In the genomic region with DNA sequence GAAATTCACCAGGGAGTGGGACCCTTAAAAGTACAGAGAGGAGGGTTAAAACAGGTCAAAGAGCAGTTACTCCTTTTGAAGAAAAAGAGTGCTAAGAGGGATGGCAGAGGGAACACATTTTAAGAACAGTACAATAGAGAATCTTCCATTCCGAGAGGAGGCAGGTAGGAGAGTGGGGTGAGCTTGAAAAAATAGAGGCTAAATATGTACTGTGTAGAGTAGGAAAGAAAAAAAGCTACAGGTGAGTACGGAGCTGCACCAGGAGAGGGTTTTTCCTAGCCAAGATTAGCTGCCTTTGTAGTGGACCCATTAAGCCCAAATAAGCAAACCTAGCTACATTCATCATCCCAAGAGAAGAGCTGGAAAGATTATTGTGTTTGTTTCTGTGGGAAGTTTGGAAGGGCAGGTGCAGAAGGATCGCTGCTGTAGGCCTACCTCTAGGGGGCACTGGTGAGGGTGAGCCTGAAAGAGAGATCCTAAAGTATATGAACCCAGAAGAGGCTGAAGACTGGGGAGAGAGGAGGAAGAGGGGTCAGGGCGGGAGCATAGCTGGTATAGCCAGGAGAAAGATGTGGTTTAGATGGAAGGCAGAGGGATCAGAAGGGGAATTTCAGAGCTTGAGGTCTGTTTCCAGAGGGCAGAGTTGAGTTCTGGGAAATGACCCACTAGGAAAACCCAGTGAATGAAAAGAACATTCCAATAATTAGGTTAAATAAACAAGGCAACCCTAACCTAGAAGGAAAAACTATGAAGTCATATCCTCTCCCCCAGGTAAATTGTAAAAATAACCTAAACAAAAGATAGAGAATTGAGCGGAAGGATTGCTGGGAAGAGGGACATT, we compare ENCODE assay signal across 9 cellular contexts. TPM values are rescaled to one million over a fixed set of nuclear protein-coding genes. Genes with fewer than 3 reads are reported as not detected.
A peak's percentile ranks its signal among the peaks of the same experiment; 100 is the strongest.
DNase-seq lines count a peak whose midpoint lies in the region; ATAC-seq and TF ChIP-seq lines count a peak whose summit lies in the region.
"Had no signal": no experiment of that assay in that cellular context is flagged by ENCODE, and none has a peak within 500 bp of the region (broad histone marks: within the 10 kb centered on the region; RNA-seq: fewer than 3 reads in every experiment).

No MANE protein-coding gene starts in this region.

- peaks cover 27% of the 10 kb centered on the region for H3K36me3 Mint-ChIP-seq in CD4-positive, CD25-positive, alpha-beta regulatory T cell
- peaks cover 26% of the 10 kb centered on the region for H3K36me3 Mint-ChIP-seq in type B pancreatic cell

- H3K9me3 ChIP-seq in CD4-positive, CD25-positive, alpha-beta regulatory T cell (ENCODE audit: control insufficient read depth in 2 of 2, low read length in 2 of 2) = no peaks in the 10 kb centered on the region
- no peaks in the 10 kb centered on the region for H3K9me3 ChIP-seq in HEK293 (ENCODE audit: control insufficient read depth, insufficient read depth, low read depth, low read length)
- peaks cover 0 to 3% of the 10 kb centered on the region in 2 donors for H3K9me3 ChIP-seq in lung (ENCODE audit: control insufficient read depth in 2 of 2, insufficient read depth in 1 of 2, low read length in 1 of 2)

- no peaks in the 10 kb centered on the region for H3K4me1 ChIP-seq in CD4-positive, CD25-positive, alpha-beta regulatory T cell (ENCODE audit: control insufficient read depth, insufficient read depth, low read length, poor library complexity, severe bottlenecking)
- no peaks in the 10 kb centered on the region for H3K4me1 ChIP-seq in HEK293 (ENCODE audit: control insufficient read depth, insufficient read depth, low read length)
- H3K4me1 ChIP-seq in lung (ENCODE audit: control insufficient read depth in 2 of 2, insufficient read depth in 2 of 2, low read length in 2 of 2) = peaks cover 0 to 3% of the 10 kb centered on the region in 2 donors

- H3K4me1 Mint-ChIP-seq in CD4-positive, CD25-positive, alpha-beta regulatory T cell = peaks cover 8 to 17% (median 13%) of the 10 kb centered on the region in 4 donors
- H3K4me1 Mint-ChIP-seq in type B pancreatic cell (ENCODE audit: unreplicated experiment) = no peaks in the 10 kb centered on the region

- no peak for ATAC-seq in CD4-positive, CD25-positive, alpha-beta regulatory T cell (ENCODE audit: low read depth in 2 of 2)
- no peak for ATAC-seq in lung (ENCODE audit: insufficient read depth, low FRiP score)
- ATAC-seq in GM19023 (IDR thresholded peaks at IDR 0.05; ENCODE audit: unreplicated experiment) = no peak

- H3K27ac Mint-ChIP-seq in CD4-positive, CD25-positive, alpha-beta regulatory T cell = peak overlapping the region in 1 of 3 donors; percentile 71
- peak overlapping the region; percentile 33 for H3K27ac Mint-ChIP-seq in type B pancreatic cell

- CTCF ChIA-PET in HEK293 (lab: Yijun Ruan, JAX) = interaction anchor here (0.6 to 5.2 kb wide), 47 partner anchors 10 to 1296 kb away, joined by 3 to 72 read pairs (median 5); no protein-coding TSS in a partner anchor

- 75 to 78% methylated on average over 5 of the region's 5 CpGs for WGBS in lung, 2 donors

- H3K27me3 Mint-ChIP-seq in CD4-positive, CD25-positive, alpha-beta regulatory T cell = no peaks in the 10 kb centered on the region
- H3K27me3 Mint-ChIP-seq in type B pancreatic cell = no peaks in the 10 kb centered on the region

- no peak overlapping the region for H3K4me3 ChIP-seq in CD4-positive, CD25-positive, alpha-beta regulatory T cell (ENCODE audit: low read depth, low read length)
- H3K4me3 ChIP-seq in HEK293 (ENCODE audit: low read depth, low read length) = no peak overlapping the region
- H3K4me3 ChIP-seq in brain microvascular endothelial cell (ENCODE audit: low read depth, low read length) = no peak overlapping the region
- H3K4me3 ChIP-seq in lung = no peak overlapping the region
- H3K4me3 ChIP-seq: skin epidermis had no signal

- POLR2A ChIA-PET in HEK293 (lab: Yijun Ruan, JAX) = interaction anchor here (0.6 kb wide), 1 partner anchor 39 kb away, joined by 3 read pairs; no protein-coding TSS in a partner anchor

- TF ChIP-seq CTCF in HEK293 (tag by site-specific recombination; IDR thresholded peaks at IDR 0.05) = peak; percentile 79
- peak; percentile 92 for TF ChIP-seq CTCF in brain microvascular endothelial cell (IDR thresholded peaks at IDR 0.05; ENCODE audit: low read depth, low read length, missing control alignments)
- TF ChIP-seq CTCF in lung (IDR thresholded peaks at IDR 0.05; ENCODE audit: control extremely low read depth, extremely low read depth) = peak; percentile 40
- TF ChIP-seq CTCF in type B pancreatic cell (conservative IDR thresholded peaks at IDR 0.05) = peak; percentile 73

- in situ Hi-C loops in brain microvascular endothelial cell (cut with HindIII; ENCODE audit: low pct_ligation_motif_present, low sequenced_read_pairs) = no loop called here

- H3K4me3 Mint-ChIP-seq in CD4-positive, CD25-positive, alpha-beta regulatory T cell = no peak overlapping the region
- H3K4me3 Mint-ChIP-seq in type B pancreatic cell = no peak overlapping the region

- no peaks in the 10 kb centered on the region for H3K27me3 ChIP-seq in CD4-positive, CD25-positive, alpha-beta regulatory T cell (ENCODE audit: control insufficient read depth, insufficient read depth, low read length)
- H3K27me3 ChIP-seq in brain microvascular endothelial cell (replicated peaks) (no peaks in the 10 kb centered on the region), lung (ENCODE audit: control insufficient read depth, insufficient read depth) (no peaks in the 10 kb centered on the region)

- H3K27ac ChIP-seq in CD4-positive, CD25-positive, alpha-beta regulatory T cell (ENCODE audit: insufficient read depth, low read length, poor library complexity, severe bottlenecking) = no peak overlapping the region
- H3K27ac ChIP-seq in HEK293 (ENCODE audit: extremely low read depth, low read depth, low read length) (no peak overlapping the region), brain microvascular endothelial cell (no peak overlapping the region), lung (ENCODE audit: low read depth in 1 of 2, low read length in 1 of 2) (no peak overlapping the region)

- no peaks in the 10 kb centered on the region for H3K9me3 Mint-ChIP-seq in CD4-positive, CD25-positive, alpha-beta regulatory T cell
- no peaks in the 10 kb centered on the region for H3K9me3 Mint-ChIP-seq in type B pancreatic cell

- peak; percentile 6 to 53 (median 12) for DNase-seq in CD4-positive, CD25-positive, alpha-beta regulatory T cell
- DNase-seq in T follicular helper cell (ENCODE audit: low read depth) (peak; percentile 30), brain microvascular endothelial cell (peak; percentile 16), lung (ENCODE audit: low spot score) (peak; percentile 45), type B pancreatic cell (ENCODE audit: extremely low spot score, unreplicated experiment) (no peak), NCI-H128 (lab: John Stamatoyannopoulos, UW; ENCODE audit: unreplicated experiment) (no peak)

- peaks cover 6% of the 10 kb centered on the region for H3K36me3 ChIP-seq in CD4-positive, CD25-positive, alpha-beta regulatory T cell (ENCODE audit: control insufficient read depth, insufficient read depth, low read length)
- H3K36me3 ChIP-seq in HEK293 (ENCODE audit: control insufficient read depth in 2 of 2, insufficient read depth in 1 of 2, low read length in 2 of 2) = peaks cover 0 to 7% of the 10 kb centered on the region in 2 experiments; a peak in 1 of 3 replicates
- H3K36me3 ChIP-seq in brain microvascular endothelial cell (replicated peaks) = peaks cover 11% of the 10 kb centered on the region
- H3K36me3 ChIP-seq in lung (ENCODE audit: control insufficient read depth in 2 of 2, insufficient read depth in 2 of 2, low read length in 2 of 2) = peaks cover 0 to 5% of the 10 kb centered on the region in 2 donors

TF ChIP-seq in HEK293, 187 proteins besides CTCF, POLR2A, EP300 and RAD21:
- TF ChIP-seq ZBTB17 (tag by site-specific recombination; IDR thresholded peaks at IDR 0.05) (peak; percentile 55), ZNF112 (tag by site-specific recombination; IDR thresholded peaks at IDR 0.05) (no peak), ZBTB20 (tag by site-specific recombination; IDR thresholded peaks at IDR 0.05) (no peak), ZNF19 (tag by site-specific recombination; IDR thresholded peaks at IDR 0.05; ENCODE audit: low read depth) (no peak), ZNF677 (tag by site-specific recombination; IDR thresholded peaks at IDR 0.05) (no peak), SCRT2 (tag by site-specific recombination; IDR thresholded peaks at IDR 0.05) (peak; percentile 37; the same call in 1 of the 2 replicates), ZNF423 (tag by site-specific recombination; IDR thresholded peaks at IDR 0.05) (no peak), SALL2 (tag by site-specific recombination; IDR thresholded peaks at IDR 0.05; ENCODE audit: borderline replicate concordance) (no peak)
- TF ChIP-seq, protein P1, sequence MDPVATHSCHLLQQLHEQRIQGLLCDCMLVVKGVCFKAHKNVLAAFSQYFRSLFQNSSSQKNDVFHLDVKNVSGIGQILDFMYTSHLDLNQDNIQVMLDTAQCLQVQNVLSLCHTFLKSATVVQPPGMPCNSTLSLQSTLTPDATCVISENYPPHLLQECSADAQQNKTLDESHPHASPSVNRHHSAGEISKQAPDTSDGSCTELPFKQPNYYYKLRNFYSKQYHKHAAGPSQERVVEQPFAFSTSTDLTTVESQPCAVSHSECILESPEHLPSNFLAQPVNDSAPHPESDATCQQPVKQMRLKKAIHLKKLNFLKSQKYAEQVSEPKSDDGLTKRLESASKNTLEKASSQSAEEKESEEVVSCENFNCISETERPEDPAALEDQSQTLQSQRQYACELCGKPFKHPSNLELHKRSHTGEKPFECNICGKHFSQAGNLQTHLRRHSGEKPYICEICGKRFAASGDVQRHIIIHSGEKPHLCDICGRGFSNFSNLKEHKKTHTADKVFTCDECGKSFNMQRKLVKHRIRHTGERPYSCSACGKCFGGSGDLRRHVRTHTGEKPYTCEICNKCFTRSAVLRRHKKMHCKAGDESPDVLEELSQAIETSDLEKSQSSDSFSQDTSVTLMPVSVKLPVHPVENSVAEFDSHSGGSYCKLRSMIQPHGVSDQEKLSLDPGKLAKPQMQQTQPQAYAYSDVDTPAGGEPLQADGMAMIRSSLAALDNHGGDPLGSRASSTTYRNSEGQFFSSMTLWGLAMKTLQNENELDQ (tag by site-specific recombination; IDR thresholded peaks at IDR 0.05; ENCODE audit: low read depth) = no peak

RNA-seq across cellular contexts. Expression of a gene that starts 50.2 kb away (rescaled TPM):
- total RNA-seq in CD4-positive, CD25-positive, alpha-beta regulatory T cell = 11.6 TPM
- 10 to 100 TPM in 2 of 4 donors, 1 to 10 TPM in 2; 8.3 to 13.9 (median 9.8) TPM for polyA plus RNA-seq in CD4-positive, CD25-positive, alpha-beta regulatory T cell
- 10 to 100 TPM; 22.3 to 41.9 TPM for total RNA-seq in lung
- polyA plus RNA-seq in lung = 10 to 100 TPM in 1 of 2 donors, 1 to 10 TPM in 1; 8.1 to 19.2 TPM
- total RNA-seq in type B pancreatic cell (ENCODE audit: low replicate concordance) = 14.8 and 19.9 TPM in 2 replicates

Comparison
In these comparisons a context has a peak if more than half of its experiments do, and no peak if none do; other contexts are left out.
1. DNase-seq: peak in CD4-positive, CD25-positive, alpha-beta regulatory T cell (3 of 3), T follicular helper cell (single experiment), brain microvascular endothelial cell (single experiment) and lung (single experiment); none in type B pancreatic cell (single experiment) and NCI-H128 (single experiment).
2. CTCF ChIP-seq: peak in every context shown above with its lines; median percentile 92 in brain microvascular endothelial cell; 79 in HEK293; 73 in type B pancreatic cell; 40 in lung.